Comparison of ENCODE assay signal across 8 cellular contexts in the genomic region with DNA sequence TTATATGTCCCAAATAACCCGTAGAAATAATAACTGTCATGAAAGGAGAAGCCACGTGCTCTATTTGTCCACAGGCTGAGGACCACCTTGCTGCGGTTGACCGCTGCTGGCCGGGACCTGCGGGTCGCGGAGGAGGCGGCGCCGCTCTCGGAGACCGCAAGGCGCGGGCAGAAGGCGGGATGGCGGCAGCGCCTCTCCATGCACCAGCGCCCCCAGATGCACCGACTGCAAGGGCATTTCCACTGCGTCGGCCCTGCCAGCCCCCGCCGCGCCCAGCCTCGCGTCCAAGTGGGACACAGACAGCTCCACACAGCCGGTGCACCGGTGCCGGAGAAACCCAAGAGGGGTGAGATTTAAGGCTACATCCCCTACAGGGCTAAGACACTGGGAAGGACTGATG. TPM values are rescaled to one million over a fixed set of nuclear protein-coding genes. Genes with fewer than 3 reads are reported as not detected.
A peak's percentile ranks its signal among the peaks of the same experiment; 100 is the strongest.
DNase-seq lines count a peak whose midpoint lies in the region; ATAC-seq and TF ChIP-seq lines count a peak whose summit lies in the region.

No MANE protein-coding gene starts in this region.

- no peak for TF ChIP-seq POLR2A in upper lobe of left lung (IDR thresholded peaks at IDR 0.05)

- H3K27me3 ChIP-seq in SK-N-SH (ENCODE audit: insufficient read depth) = peaks cover 19% of the 10 kb centered on the region; the same call in 1 of the 2 replicates
- H3K27me3 ChIP-seq in colonic mucosa = no peaks in the 10 kb centered on the region
- H3K27me3 ChIP-seq in upper lobe of left lung = peaks cover 0 to 6% (median 3%) of the 10 kb centered on the region in 4 donors
- H3K27me3 ChIP-seq in tibial artery = peaks cover 0 to 19% of the 10 kb centered on the region in 2 donors

- TF ChIP-seq CTCF in SK-N-SH (IDR thresholded peaks at IDR 0.05) = no peak
- TF ChIP-seq CTCF in colonic mucosa (IDR thresholded peaks at IDR 0.05) = no peak
- TF ChIP-seq CTCF in mucosa of descending colon (IDR thresholded peaks at IDR 0.05) = no peak
- no peak for TF ChIP-seq CTCF in upper lobe of left lung (IDR thresholded peaks at IDR 0.05)
- TF ChIP-seq CTCF in tibial artery (IDR thresholded peaks at IDR 0.05) = no peak

- H3K9ac ChIP-seq in SK-N-SH = no peak overlapping the region
- H3K9ac ChIP-seq in colonic mucosa (ENCODE audit: low read depth in 2 of 2, low read length in 2 of 2) = peak overlapping the region in 1 of 2 donors; percentile 1

- H3F3A ChIP-seq in SK-N-SH (replicated peaks; ENCODE audit: insufficient read depth) = no peaks in the 10 kb centered on the region

- no peaks in the 10 kb centered on the region for H3K79me2 ChIP-seq in SK-N-SH (ENCODE audit: insufficient read depth)

- H2AFZ ChIP-seq in SK-N-SH (ENCODE audit: low read depth) = peak overlapping the region; percentile 82

- H3K36me3 ChIP-seq in SK-N-SH (replicated peaks in 1 of 2; ENCODE audit: control insufficient read depth in 1 of 2, insufficient read depth in 2 of 2, low read length in 1 of 2) (no peaks in the 10 kb centered on the region), colonic mucosa (no peaks in the 10 kb centered on the region), mucosa of descending colon (ENCODE audit: low read depth) (no peaks in the 10 kb centered on the region), upper lobe of left lung (no peaks in the 10 kb centered on the region), tibial artery (no peaks in the 10 kb centered on the region)

- peak; percentile 26; the same call in 1 of the 2 replicates for TF ChIP-seq RAD21 in SK-N-SH (IDR thresholded peaks at IDR 0.05; ENCODE audit: low read length)

- H3K9me2 ChIP-seq in SK-N-SH = no peaks in the 10 kb centered on the region

- H3K9me3 ChIP-seq in SK-N-SH (no peaks in the 10 kb centered on the region), colonic mucosa (no peaks in the 10 kb centered on the region), mucosa of descending colon (no peaks in the 10 kb centered on the region), upper lobe of left lung (no peaks in the 10 kb centered on the region), tibial artery (no peaks in the 10 kb centered on the region)

- H3K4me3 ChIP-seq in SK-N-SH (ENCODE audit: low read depth in 2 of 2, low read length in 1 of 2) = peak overlapping the region; percentile 37 to 43; a peak in 3 of 4 replicates
- H3K4me3 ChIP-seq in colonic mucosa = peak overlapping the region; percentile 14
- no peak overlapping the region for H3K4me3 ChIP-seq in mucosa of descending colon
- H3K4me3 ChIP-seq in upper lobe of left lung = peak overlapping the region in 3 of 4 donors; percentile 9 to 34 (median 21)
- no peak overlapping the region for H3K4me3 ChIP-seq in tibial artery

- H3K4me1 ChIP-seq in SK-N-SH (ENCODE audit: control insufficient read depth in 1 of 2, insufficient read depth in 2 of 2, low read depth in 1 of 2, low read length in 1 of 2) (no peaks in the 10 kb centered on the region; a peak in 1 of 4 replicates), colonic mucosa (peaks cover 4% of the 10 kb centered on the region), mucosa of descending colon (ENCODE audit: low read depth) (peaks cover 5% of the 10 kb centered on the region), upper lobe of left lung (peaks cover 0 to 7% (median 5%) of the 10 kb centered on the region in 4 donors), tibial artery (peaks cover 0 to 6% (median 2%) of the 10 kb centered on the region in 4 donors)

- POLR2A ChIA-PET in SK-N-SH (lab: Yijun Ruan, JAX) = no interaction called here

- no peak overlapping the region for H3K27ac ChIP-seq in SK-N-SH (ENCODE audit: low read depth in 2 of 2, low read length in 1 of 2)
- H3K27ac ChIP-seq in colonic mucosa = no peak overlapping the region
- no peak overlapping the region for H3K27ac ChIP-seq in upper lobe of left lung
- no peak overlapping the region for H3K27ac ChIP-seq in tibial artery

- intact Hi-C loops in colonic mucosa (cut with DNase I) = no loop called here
- intact Hi-C loops in mucosa of descending colon (cut with DNase I, micrococcal nuclease) = no loop called here
- intact Hi-C loops in tibial artery (cut with DNase I; ENCODE audit: low total_unique reads) = no loop called here

- DNase-seq in SK-N-SH = peak; percentile 83
- DNase-seq in colonic mucosa = no peak
- DNase-seq in mucosa of descending colon = peak; percentile 39 to 54 (median 53)
- peak; percentile 27 to 86 for DNase-seq in upper lobe of left lung
- DNase-seq in H4 (ENCODE audit: low spot score) = no peak
- no peak for DNase-seq in tibial artery

- peak; percentile 51 for ATAC-seq in HG03432 (IDR thresholded peaks at IDR 0.05; ENCODE audit: unreplicated experiment)
- peak; percentile 70 for ATAC-seq in mucosa of descending colon
- peak in 1 of 2 donors; percentile 56 for ATAC-seq in upper lobe of left lung (ENCODE audit: low FRiP score in 2 of 2)
- ATAC-seq in HG03025 (IDR thresholded peaks at IDR 0.05; ENCODE audit: low FRiP score, unreplicated experiment) = no peak

- WGBS in SK-N-SH (ENCODE audit: low lambda C conversion rate) = 6% methylated on average over 20 of the region's 30 CpGs
- 1 to 3% methylated on average over 19 to 23 of the region's 30 CpGs for WGBS in upper lobe of left lung, 2 donors

- H3K4me2 ChIP-seq in SK-N-SH = peak overlapping the region; percentile 71; the same call in 1 of the 2 replicates

- TF ChIP-seq EP300 in SK-N-SH (IDR thresholded peaks at IDR 0.05; ENCODE audit: borderline replicate concordance in 1 of 2, low read depth in 1 of 2, low read length in 1 of 2) (no peak), upper lobe of left lung (IDR thresholded peaks at IDR 0.05) (no peak)

- CTCF ChIA-PET in SK-N-SH (lab: Yijun Ruan, JAX) = interaction anchor here (0.8 kb wide), 1 partner anchor 245 kb away, joined by 3 read pairs; no protein-coding TSS in a partner anchor

- H4K20me1 ChIP-seq in SK-N-SH (ENCODE audit: insufficient read depth) = no peaks in the 10 kb centered on the region

TF ChIP-seq in SK-N-SH, 30 proteins besides CTCF, POLR2A, EP300 and RAD21:
- TF ChIP-seq RXRA (IDR thresholded peaks at IDR 0.05; ENCODE audit: borderline replicate concordance, low read depth) (no peak), MXI1 (IDR thresholded peaks at IDR 0.05; ENCODE audit: low read depth, low read length) (peak; percentile 68; the same call in 1 of the 2 replicates)
TF ChIP-seq in SK-N-SH: peak in this region for 1.

RNA-seq across cellular contexts. Expression of gene RPGRIP1, which starts 21.0 kb away (rescaled TPM):
- polyA plus RNA-seq in SK-N-SH (2012; rRNA removed) = not detected in 2 replicates
- polyA plus RNA-seq in SK-N-SH (2012; cell fraction: cytosol; rRNA removed) = not detected in 2 replicates
- polyA plus RNA-seq in SK-N-SH (2012; cell fraction: nucleus; rRNA removed) = 0.02 TPM in 1 of 2 replicates, not detected in the other
- total RNA-seq in colonic mucosa (under 1 TPM in 1 of 2 donors, not detected in 1; 0.40 TPM), mucosa of descending colon (under 1 TPM in 2 of 3 donors, not detected in 1; 0.09 to 0.20 TPM), upper lobe of left lung (1 to 10 TPM in 1 of 6 donors, under 1 TPM in 4, not detected in 1; 0.15 to 1.0 (median 0.34) TPM)
- total RNA-seq in H4 (2014; rRNA removed; shearing (Covaris generic)) = not detected in 2 replicates

RNA-seq across cellular contexts. Expression of gene HNRNPC, which starts 31.6 kb away (rescaled TPM):
- polyA plus RNA-seq in SK-N-SH (2012; rRNA removed) = 341 and 500 TPM in 2 replicates
- 518 and 530 TPM in 2 replicates for polyA plus RNA-seq in SK-N-SH (2012; cell fraction: cytosol; rRNA removed)
- polyA plus RNA-seq in SK-N-SH (2012; cell fraction: nucleus; rRNA removed) = 151 and 267 TPM in 2 replicates
- total RNA-seq in colonic mucosa (100 to 1,000 TPM; 363 to 653 TPM), mucosa of descending colon (100 to 1,000 TPM; 273 to 334 (median 312) TPM), upper lobe of left lung (100 to 1,000 TPM; 119 to 390 (median 293) TPM)
- 1,295 and 1,559 TPM in 2 replicates for total RNA-seq in H4 (2014; rRNA removed; shearing (Covaris generic))

Comparison
In these comparisons a context has a peak if more than half of its experiments do, and no peak if none do; other contexts are left out.
1. DNase-seq: peak in SK-N-SH (single experiment), mucosa of descending colon (3 of 3) and upper lobe of left lung (2 of 2); none in colonic mucosa (single experiment), H4 (single experiment) and tibial artery (0 of 2).
2. H3K4me3 ChIP-seq: peak in SK-N-SH (2 of 2), colonic mucosa (single experiment) and upper lobe of left lung (3 of 4); none in mucosa of descending colon (single experiment) and tibial artery (0 of 2).